8 cellular contexts compared by ENCODE assay signal in the genomic region with DNA sequence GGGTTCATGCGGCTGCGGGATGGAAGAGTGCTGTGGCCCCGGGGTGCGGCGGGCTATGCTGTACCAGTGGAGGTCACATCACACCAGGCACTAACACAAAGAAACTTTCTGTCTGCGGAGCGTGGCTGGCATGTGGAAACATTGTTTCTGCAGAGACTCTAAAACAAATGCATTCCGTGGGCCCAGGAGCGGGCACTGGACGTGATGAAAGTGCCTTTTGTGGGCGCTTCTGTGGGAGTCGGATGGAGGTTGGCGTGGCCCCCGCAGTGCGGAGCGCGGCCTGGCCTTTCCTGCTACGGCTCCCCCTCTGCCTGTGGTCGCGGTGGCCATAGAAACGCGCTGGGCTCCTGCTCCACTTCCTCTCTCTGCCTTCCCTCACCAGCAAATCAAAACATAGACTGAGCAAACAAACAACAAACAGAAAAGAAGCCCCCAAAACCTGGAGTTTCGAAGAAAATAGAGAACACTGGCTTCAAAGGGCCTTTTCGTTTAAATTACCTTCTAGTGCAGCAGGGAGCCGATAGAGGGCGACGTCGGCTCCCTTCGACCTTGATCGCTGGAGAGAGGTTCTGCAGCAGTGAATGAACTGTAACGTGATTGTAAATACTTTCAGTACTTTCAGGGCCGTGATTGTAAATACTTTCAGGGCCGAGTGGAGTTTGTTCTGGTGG. TPM values are rescaled to one million over a fixed set of nuclear protein-coding genes. Genes with fewer than 3 reads are reported as not detected.
A peak's percentile ranks its signal among the peaks of the same experiment; 100 is the strongest.
DNase-seq lines count a peak whose midpoint lies in the region; ATAC-seq and TF ChIP-seq lines count a peak whose summit lies in the region.

No MANE protein-coding gene starts in this region.

- H3K4me3 ChIP-seq in ascending aorta: no peak overlapping the region

- no peaks in the 10 kb centered on the region for H3K27me3 ChIP-seq in ascending aorta

- DNase-seq in SKM-1 (lab: John Stamatoyannopoulos, UW; ENCODE audit: unreplicated experiment) (peak; percentile 12), ascending aorta (ENCODE audit: low spot score in 2 of 2) (no peak), iris pigment epithelial cell (ENCODE audit: low read depth) (peak; percentile 26), NCI-H524 treated with DMSO at 0.1 percent for 48 hours (lab: John Stamatoyannopoulos, UW) (no peak)
- DNase-seq in stimulated activated CD4-positive, alpha-beta T cell treated with anti-CD3 and anti-CD28 coated beads, Interleukin-4, amount 100 ng/mL, for 24 hours: peak; percentile 46

- no peaks in the 10 kb centered on the region for H3K36me3 ChIP-seq in ascending aorta

- no peaks in the 10 kb centered on the region for H3K4me1 ChIP-seq in ascending aorta

- intact Hi-C loops in ascending aorta (cut with DNase I): no loop called here

- H3K27ac ChIP-seq in C4-2B: no peak overlapping the region
- H3K27ac ChIP-seq in ascending aorta: no peak overlapping the region

- TF ChIP-seq CTCF in C4-2B (conservative IDR thresholded peaks at IDR 0.05): peak; percentile 90
- TF ChIP-seq CTCF in ascending aorta (IDR thresholded peaks at IDR 0.05): peak; percentile 14 to 52 (median 16)

- H3K9me3 ChIP-seq in ascending aorta: no peaks in the 10 kb centered on the region

- ATAC-seq in GM19043 (IDR thresholded peaks at IDR 0.05; ENCODE audit: low read depth, unreplicated experiment): peak; percentile 89
- peak; percentile 82 for ATAC-seq in HG03342 (IDR thresholded peaks at IDR 0.05; ENCODE audit: unreplicated experiment)

RNA-seq across cellular contexts. Expression of a gene that starts 51.4 kb away (rescaled TPM):
- total RNA-seq in ascending aorta: 6.2 TPM

Comparison
In these comparisons a context has a peak if more than half of its experiments do, and no peak if none do; other contexts are left out.
1. DNase-seq: peak in SKM-1 (single experiment), iris pigment epithelial cell (single experiment) and stimulated activated CD4-positive, alpha-beta T cell treated with anti-CD3 and anti-CD28 coated beads, Interleukin-4, amount 100 ng/mL, for 24 hours (single experiment); none in ascending aorta (0 of 2) and NCI-H524 treated with DMSO at 0.1 percent for 48 hours (single experiment).